Comparison of ENCODE assay signal across 8 cellular contexts in the genomic region with DNA sequence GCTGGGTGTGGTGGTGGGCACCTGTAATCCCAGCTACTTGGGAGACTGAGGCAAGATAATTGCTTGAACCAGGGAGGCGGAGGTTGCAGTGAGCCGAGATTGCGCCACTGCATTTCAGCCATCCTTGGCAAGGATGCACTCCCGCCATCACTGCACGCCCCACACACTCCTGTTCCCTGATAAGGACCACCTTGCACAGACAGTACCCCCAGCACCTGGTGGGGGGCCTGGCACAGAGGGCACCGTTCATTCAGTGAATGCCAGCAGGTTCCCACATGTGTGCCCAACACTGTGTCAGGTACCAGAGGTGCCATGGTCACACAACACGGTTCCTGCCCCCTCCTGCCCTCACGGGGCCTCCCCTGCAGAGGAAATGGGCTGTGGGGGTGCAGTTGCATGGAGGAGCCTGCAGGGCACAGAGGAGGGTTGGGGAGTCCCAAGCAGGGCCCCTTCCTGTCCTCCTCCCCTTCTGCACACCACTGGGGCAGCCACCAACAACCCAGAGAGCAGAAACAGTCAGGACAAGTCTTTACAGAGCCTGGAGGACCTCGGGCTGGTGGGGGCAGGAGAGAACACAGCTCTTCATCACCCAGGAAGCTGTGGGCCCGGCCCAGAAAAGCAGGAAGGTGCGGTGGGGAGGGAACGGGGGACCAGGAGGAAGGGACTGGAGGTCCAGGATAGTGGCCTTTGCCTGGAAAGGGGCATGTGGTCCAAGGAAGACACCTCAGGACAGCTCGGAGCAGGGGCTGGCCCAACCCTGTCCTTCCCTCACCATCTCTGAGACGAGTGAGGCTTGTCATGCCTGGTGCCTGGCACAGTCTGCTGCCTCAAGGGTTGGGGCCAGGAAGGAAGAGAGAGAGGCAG. TPM values are rescaled to one million over a fixed set of nuclear protein-coding genes. Genes with fewer than 3 reads are reported as not detected.
DNase-seq lines count a peak whose midpoint lies in the region; ATAC-seq, FAIRE-seq and TF ChIP-seq lines count a peak whose summit lies in the region.

No MANE protein-coding gene starts in this region.

- no peaks in the 10 kb centered on the region for H3K9me3 Mint-ChIP-seq in HFFc6
- H3K9me3 Mint-ChIP-seq in activated CD4-positive, alpha-beta T cell treated with anti-CD3 and anti-CD28 coated beads, Interleukin-2, amount 10 ng/mL, durations not matched to agents 24 days and 14 days: no peaks in the 10 kb centered on the region
- H3K9me3 Mint-ChIP-seq in memory B cell: no peaks in the 10 kb centered on the region

- 82% methylated on average over 12 of the region's 14 CpGs for WGBS in esophagus muscularis mucosa
- 81 to 83% methylated on average over 14 of the region's 14 CpGs for WGBS in aorta, 2 donors

- H3K4me1 Mint-ChIP-seq in HFFc6 (ENCODE audit: low read depth) (peaks cover 18% of the 10 kb centered on the region), memory B cell (peaks cover 13% of the 10 kb centered on the region)
- peaks cover 28% of the 10 kb centered on the region for H3K4me1 Mint-ChIP-seq in activated CD4-positive, alpha-beta T cell treated with anti-CD3 and anti-CD28 coated beads, Interleukin-2, amount 10 ng/mL, durations not matched to agents 24 days and 14 days

- H3K4me3 ChIP-seq in esophagus muscularis mucosa (no peak overlapping the region), aorta (ENCODE audit: low read length in 2 of 2) (no peak overlapping the region)

- H3K36me3 Mint-ChIP-seq in HFFc6 (ENCODE audit: low read depth) (no peaks in the 10 kb centered on the region), memory B cell (no peaks in the 10 kb centered on the region)
- H3K36me3 Mint-ChIP-seq in activated CD4-positive, alpha-beta T cell treated with anti-CD3 and anti-CD28 coated beads, Interleukin-2, amount 10 ng/mL, durations not matched to agents 24 days and 14 days (ENCODE audit: low read depth): no peaks in the 10 kb centered on the region

- H3K36me3 ChIP-seq in esophagus muscularis mucosa (no peaks in the 10 kb centered on the region), aorta (ENCODE audit: control insufficient read depth in 1 of 2, insufficient read depth in 2 of 2, low read length in 1 of 2) (no peaks in the 10 kb centered on the region)

- peak; percentile 76 for DNase-seq in GM12892 (ENCODE audit: insufficient read length)
- DNase-seq in HFFc6: no peak
- peak; percentile 88 for DNase-seq in activated CD4-positive, alpha-beta T cell treated with anti-CD3 and anti-CD28 coated beads, Interleukin-2, amount 10 ng/mL, durations not matched to agents 24 days and 14 days
- peak in 1 of 2 donors; percentile 13 for DNase-seq in memory B cell (ENCODE audit: low spot score in 2 of 2)
- no peak for DNase-seq in COLO829 (ENCODE audit: low spot score)
- DNase-seq in esophagus muscularis mucosa (ENCODE audit: extremely low spot score): no peak
- no peak for DNase-seq in aorta

- H3K27me3 ChIP-seq in esophagus muscularis mucosa (peaks cover 0 to 12% (median 0%) of the 10 kb centered on the region in 4 donors), aorta (ENCODE audit: control insufficient read depth in 1 of 2, insufficient read depth in 2 of 2, low read length in 1 of 2) (no peaks in the 10 kb centered on the region)

- TF ChIP-seq EP300 in esophagus muscularis mucosa (IDR thresholded peaks at IDR 0.05): no peak

- intact Hi-C loops in activated CD4-positive, alpha-beta T cell treated with anti-CD3 and anti-CD28 coated beads, Interleukin-2, amount 10 ng/mL, durations not matched to agents 24 days and 14 days (cut with micrococcal nuclease): no loop called here
- intact Hi-C loops in esophagus muscularis mucosa (cut with DNase I): no loop called here
- intact Hi-C loops in aorta (cut with DNase I): no loop called here

- FAIRE-seq in GM12892 (lab: Jason Lieb, UNC): no peak

- H3K27ac Mint-ChIP-seq in HFFc6 (no peak overlapping the region), memory B cell (no peak overlapping the region)
- peak overlapping the region; percentile 74 for H3K27ac Mint-ChIP-seq in activated CD4-positive, alpha-beta T cell treated with anti-CD3 and anti-CD28 coated beads, Interleukin-2, amount 10 ng/mL, durations not matched to agents 24 days and 14 days

- TF ChIP-seq CTCF in HFFc6 (IDR thresholded peaks at IDR 0.05): peak; percentile 56
- no peak for TF ChIP-seq CTCF in esophagus muscularis mucosa (IDR thresholded peaks at IDR 0.05)

- ATAC-seq in memory B cell (ENCODE audit: low read depth) (peak; percentile 74), GM18873 (IDR thresholded peaks at IDR 0.05; ENCODE audit: low FRiP score, unreplicated experiment) (no peak), aorta (ENCODE audit: low FRiP score) (no peak)

- TF ChIP-seq POLR2A in GM12892 (IDR thresholded peaks at IDR 0.05; ENCODE audit: low read depth, low read length) (no peak), esophagus muscularis mucosa (IDR thresholded peaks at IDR 0.05; ENCODE audit: low read depth) (no peak)

- H3K4me3 Mint-ChIP-seq in HFFc6: no peak overlapping the region
- peak overlapping the region; percentile 45 for H3K4me3 Mint-ChIP-seq in activated CD4-positive, alpha-beta T cell treated with anti-CD3 and anti-CD28 coated beads, Interleukin-2, amount 10 ng/mL, durations not matched to agents 24 days and 14 days
- H3K4me3 Mint-ChIP-seq in memory B cell: no peak overlapping the region

- no peaks in the 10 kb centered on the region for H3K9me3 ChIP-seq in esophagus muscularis mucosa
- no peaks in the 10 kb centered on the region for H3K9me3 ChIP-seq in aorta (ENCODE audit: control insufficient read depth, low read length)

- H3K27ac ChIP-seq in esophagus muscularis mucosa (replicated peaks in 1 of 4) (no peak overlapping the region), aorta (ENCODE audit: low read depth in 1 of 2, low read length in 2 of 2) (no peak overlapping the region)

- H3K4me1 ChIP-seq in esophagus muscularis mucosa (peaks cover 0 to 15% (median 6%) of the 10 kb centered on the region in 4 donors), aorta (ENCODE audit: control insufficient read depth in 1 of 2, insufficient read depth in 2 of 2, low read length in 2 of 2) (no peaks in the 10 kb centered on the region)

- peaks cover 23% of the 10 kb centered on the region for H3K27me3 Mint-ChIP-seq in HFFc6 (ENCODE audit: insufficient read depth)
- H3K27me3 Mint-ChIP-seq in activated CD4-positive, alpha-beta T cell treated with anti-CD3 and anti-CD28 coated beads, Interleukin-2, amount 10 ng/mL, durations not matched to agents 24 days and 14 days: no peaks in the 10 kb centered on the region
- H3K27me3 Mint-ChIP-seq in memory B cell: peaks cover 5% of the 10 kb centered on the region

RNA-seq across cellular contexts. Expression of a gene that starts 7.1 kb away (rescaled TPM):
- polyA plus RNA-seq in GM12892 (2012; ENCODE audit: missing spikeins): not detected
- not detected for total RNA-seq in HFFc6 (2021; fragmentation: NEBNext Ultra II Directional; extraction: Animal tissue kit (Norgen Biotek cat#: 25700))
- total RNA-seq in activated CD4-positive, alpha-beta T cell treated with anti-CD3 and anti-CD28 coated beads, Interleukin-2, amount 10 ng/mL, durations not matched to agents 24 days and 14 days: not detected in 2 replicates
- total RNA-seq in esophagus muscularis mucosa: 1 to 10 TPM in 1 of 4 donors, under 1 TPM in 3; under 0.01 to 1.3 (median 0.25) TPM
- total RNA-seq in aorta: 1 to 10 TPM in 1 of 2 donors, under 1 TPM in 1; 0.84 to 1.7 TPM
- 1 to 10 TPM in 1 of 2 donors, under 1 TPM in 1; 0.56 to 1.4 TPM for polyA plus RNA-seq in aorta

RNA-seq across cellular contexts. Expression of a gene that starts 23.1 kb away (rescaled TPM):
- polyA plus RNA-seq in GM12892 (2012; ENCODE audit: missing spikeins): 0.19 TPM
- not detected for total RNA-seq in HFFc6 (2021; fragmentation: NEBNext Ultra II Directional; extraction: Animal tissue kit (Norgen Biotek cat#: 25700))
- total RNA-seq in activated CD4-positive, alpha-beta T cell treated with anti-CD3 and anti-CD28 coated beads, Interleukin-2, amount 10 ng/mL, durations not matched to agents 24 days and 14 days: not detected in 2 replicates
- total RNA-seq in esophagus muscularis mucosa (10 to 100 TPM in 2 of 4 donors, 1 to 10 TPM in 2; 5.4 to 11.8 (median 9.6) TPM), aorta (1 to 10 TPM; 2.8 to 4.4 TPM)
- under 1 TPM in 1 of 2 donors, not detected in 1; 0.18 TPM for polyA plus RNA-seq in aorta

Comparison
In these comparisons a context has a peak if more than half of its experiments do, and no peak if none do; other contexts are left out.
1. DNase-seq: peak in GM12892 (single experiment) and activated CD4-positive, alpha-beta T cell treated with anti-CD3 and anti-CD28 coated beads, Interleukin-2, amount 10 ng/mL, durations not matched to agents 24 days and 14 days (single experiment); none in HFFc6 (single experiment), COLO829 (single experiment), esophagus muscularis mucosa (single experiment) and aorta (0 of 2).